Comparison of ENCODE assay signal across 1 cellular context in the genomic region with DNA sequence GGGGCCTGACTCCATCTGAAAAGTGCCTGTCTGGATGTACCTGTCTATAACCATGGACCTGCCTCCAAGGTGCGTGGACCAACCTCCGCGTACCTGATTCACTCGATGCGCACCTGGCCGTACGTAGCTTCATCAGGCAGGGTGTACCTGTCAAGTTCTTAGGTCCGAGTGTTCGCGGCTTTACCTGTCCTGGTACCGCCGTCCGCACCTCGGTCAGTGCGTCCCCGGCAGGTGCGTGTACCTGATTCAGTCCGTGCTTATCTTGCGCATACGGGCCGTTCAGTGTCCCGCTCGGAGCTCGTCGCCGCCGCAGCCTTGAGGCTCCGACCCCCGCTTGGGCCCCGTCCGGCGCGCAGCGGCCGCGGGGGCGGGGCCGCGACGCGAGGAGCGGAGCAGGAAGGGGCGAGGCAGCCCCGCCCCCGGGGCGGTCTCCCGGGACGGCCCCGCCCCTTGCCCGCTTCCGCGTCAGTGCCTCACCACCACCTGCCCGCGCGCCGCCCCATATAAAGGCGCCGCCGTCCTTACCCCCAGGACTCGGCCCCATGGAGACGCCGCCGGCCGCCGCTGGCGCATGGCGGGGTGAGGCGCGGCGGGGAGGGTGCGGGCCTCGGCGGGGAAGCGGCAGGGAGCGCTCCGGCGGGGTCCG.
TF ChIP-seq lines count a peak whose summit lies in the region.

A gene (plus strand): TSS at position 530 of the 646 bp plus-strand sequence. CDS start 917 bp downstream, outside the sequence.

TF ChIP-seq in SK-N-SH, 30 proteins besides CTCF, POLR2A, EP300 and RAD21 (continued from another document):
- TF ChIP-seq, protein P1, sequence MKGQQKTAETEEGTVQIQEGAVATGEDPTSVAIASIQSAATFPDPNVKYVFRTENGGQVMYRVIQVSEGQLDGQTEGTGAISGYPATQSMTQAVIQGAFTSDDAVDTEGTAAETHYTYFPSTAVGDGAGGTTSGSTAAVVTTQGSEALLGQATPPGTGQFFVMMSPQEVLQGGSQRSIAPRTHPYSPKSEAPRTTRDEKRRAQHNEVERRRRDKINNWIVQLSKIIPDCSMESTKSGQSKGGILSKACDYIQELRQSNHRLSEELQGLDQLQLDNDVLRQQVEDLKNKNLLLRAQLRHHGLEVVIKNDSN (IDR thresholded peaks at IDR 0.05; ENCODE audit: borderline replicate concordance, low read depth): 0 out of 2 replicates have a peak, but pooled peaks have one; percentile 25
- TF ChIP-seq TAF1 (IDR thresholded peaks at IDR 0.05; ENCODE audit: borderline replicate concordance, low read depth, low read length) (peak; percentile 77; the same call in 1 of the 2 replicates), ELF1 (IDR thresholded peaks at IDR 0.05) (peak; percentile 83), RXRA (IDR thresholded peaks at IDR 0.05; ENCODE audit: borderline replicate concordance, low read depth) (no peak), MXI1 (IDR thresholded peaks at IDR 0.05; ENCODE audit: low read depth, low read length) (0 out of 2 replicates have a peak, but pooled peaks have one; percentile 27)
